ENCODE assay signal across 8 cellular contexts in the genomic region with DNA sequence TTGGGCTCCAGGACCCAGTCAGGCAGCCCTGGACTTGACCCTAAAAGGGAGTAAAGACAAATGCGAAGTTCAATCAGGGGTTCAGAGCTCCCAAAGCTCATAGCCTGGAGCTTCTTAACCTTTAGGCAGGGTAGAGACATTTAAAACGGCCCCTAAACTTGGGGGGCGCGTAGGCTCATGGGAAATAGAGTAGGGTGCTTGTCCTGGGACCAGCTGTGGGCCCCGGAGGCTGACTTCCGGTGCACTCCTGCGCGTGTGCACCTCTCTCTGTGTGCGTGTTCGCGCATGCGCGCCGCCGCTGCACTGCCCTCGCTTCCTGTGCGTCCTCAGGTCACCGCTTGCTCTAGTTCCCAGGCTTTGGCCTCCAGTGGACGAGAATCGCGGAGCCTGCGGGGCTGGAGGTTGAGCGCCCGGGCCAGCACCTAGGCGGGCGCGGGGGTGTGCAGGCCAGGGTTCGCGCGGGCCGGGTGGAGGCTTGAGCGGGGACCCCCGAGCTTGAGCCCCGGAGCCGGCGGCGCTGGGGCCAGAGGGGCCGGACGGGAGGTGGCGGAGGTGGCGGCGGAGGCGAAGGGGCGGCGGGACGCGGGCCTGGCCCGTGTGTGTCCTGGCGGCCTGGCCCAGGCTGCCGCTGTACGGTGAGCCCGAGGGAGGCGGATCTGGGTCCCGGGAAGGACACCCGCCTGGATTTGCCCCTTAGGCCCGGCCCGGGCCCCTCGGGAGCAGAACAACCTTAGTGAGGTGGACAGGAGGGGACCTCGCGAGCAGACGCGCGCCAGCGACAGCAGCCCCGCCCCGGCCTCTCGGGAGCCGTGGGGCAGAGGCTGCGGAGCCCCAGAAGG. TPM values are rescaled to one million over a fixed set of nuclear protein-coding genes. Genes with fewer than 3 reads are reported as not detected.
DNase-seq lines count a peak whose midpoint lies in the region; ATAC-seq and TF ChIP-seq lines count a peak whose summit lies in the region.

A gene (plus strand): TSS at position 303 of the 839 bp plus-strand sequence. CDS start 2,217 bp downstream, outside the sequence.

- peak within 1 kb of the TSS in 2 of 3 experiments; percentile 43 to 96; a peak in 4 of 7 replicates for H3K27ac Mint-ChIP-seq in H9
- H3K27ac Mint-ChIP-seq in stimulated activated naive CD8-positive, alpha-beta T cell treated with anti-CD3 and anti-CD28 coated beads, Interleukin-15, amount 100 ng/mL, for 72 hours = peak within 1 kb of the TSS; percentile 97 to 99

- peaks cover 29% of the 10 kb centered on the region for H3K27me3 Mint-ChIP-seq in H9 (ENCODE audit: low read depth)
- H3K27me3 Mint-ChIP-seq in stimulated activated naive CD8-positive, alpha-beta T cell treated with anti-CD3 and anti-CD28 coated beads, Interleukin-15, amount 100 ng/mL, for 72 hours = no peaks in the 10 kb centered on the region

- H3K9ac ChIP-seq in H9 (ENCODE audit: extremely low read depth, insufficient read length, low read length) (peak within 1 kb of the TSS; percentile 24), neural cell (ENCODE audit: low read length) (peak within 1 kb of the TSS; percentile 85)

- no peaks in the 10 kb centered on the region for H3K36me3 ChIP-seq in neural cell (ENCODE audit: insufficient read depth, low read length)

- no peak within 1 kb of the TSS for H4K5ac ChIP-seq in H9 (ENCODE audit: insufficient read length, low read depth, low read length)

- H3K79me2 ChIP-seq in H9 (ENCODE audit: insufficient read depth, low read length) (no peaks in the 10 kb centered on the region), neural cell (replicated peaks; ENCODE audit: insufficient read depth, low read length) (peaks cover 5% of the 10 kb centered on the region)

- H3K4me1 Mint-ChIP-seq in H9 = peaks cover 6 to 24% of the 10 kb centered on the region in 2 experiments
- peaks cover 41% of the 10 kb centered on the region for H3K4me1 Mint-ChIP-seq in stimulated activated naive CD8-positive, alpha-beta T cell treated with anti-CD3 and anti-CD28 coated beads, Interleukin-15, amount 100 ng/mL, for 72 hours

- no peaks in the 10 kb centered on the region; the same call in 1 of the 2 replicates for H3K4me1 ChIP-seq in H9 (ENCODE audit: insufficient read depth, low read length)

- H2AK5ac ChIP-seq in H9 (ENCODE audit: insufficient read length, low read length) = no peak within 1 kb of the TSS

- no peak for TF ChIP-seq EP300 in neural cell (conservative IDR thresholded peaks at IDR 0.05; ENCODE audit: poor library complexity, severe bottlenecking)

- no peak within 1 kb of the TSS for H3T11ph ChIP-seq in H9 (ENCODE audit: low read length)

- peaks cover 30 to 34% (median 31%) of the 10 kb centered on the region in 3 experiments for H3K36me3 Mint-ChIP-seq in H9 (ENCODE audit: insufficient read depth in 1 of 3, low read depth in 3 of 3)

- H4K20me1 ChIP-seq in H9 (ENCODE audit: control insufficient read depth, insufficient read depth, insufficient read length) = no peaks in the 10 kb centered on the region
- no peaks in the 10 kb centered on the region for H4K20me1 ChIP-seq in neural cell (ENCODE audit: insufficient read depth)

- H3K9me3 ChIP-seq in H9 (ENCODE audit: control insufficient read depth, low read depth, low read length) = no peaks in the 10 kb centered on the region
- H3K9me3 ChIP-seq in neural cell (ENCODE audit: low read length) = no peaks in the 10 kb centered on the region

- no peak within 1 kb of the TSS for H3K56ac ChIP-seq in H9 (ENCODE audit: insufficient read length, low read depth, low read length)

- H3K27me3 ChIP-seq in H9 (ENCODE audit: insufficient read depth, low read length) (no peaks in the 10 kb centered on the region), neural cell (ENCODE audit: insufficient read depth, low read depth, low read length) (no peaks in the 10 kb centered on the region)

- H3K4me2 ChIP-seq in H9 (ENCODE audit: insufficient read depth, insufficient read length, low read length) (peak within 1 kb of the TSS; percentile 46), neural cell (ENCODE audit: low read length) (peak within 1 kb of the TSS; percentile 76)

- no peak for TF ChIP-seq RAD21 in neural cell (conservative IDR thresholded peaks at IDR 0.05)

- no peak within 1 kb of the TSS for H3K18ac ChIP-seq in H9 (ENCODE audit: insufficient read length, low read depth, low read length)

- no peak within 1 kb of the TSS for H3K4ac ChIP-seq in H9 (ENCODE audit: low read depth, low read length)

- peak within 1 kb of the TSS; percentile 89 to 95 for H3K4me3 Mint-ChIP-seq in H9
- peak within 1 kb of the TSS; percentile 92 to 97 for H3K4me3 Mint-ChIP-seq in stimulated activated naive CD8-positive, alpha-beta T cell treated with anti-CD3 and anti-CD28 coated beads, Interleukin-15, amount 100 ng/mL, for 72 hours

- no peaks in the 10 kb centered on the region for H3F3A ChIP-seq in neural cell (ENCODE audit: insufficient read depth, low read length, poor library complexity, severe bottlenecking)

- H2AFZ ChIP-seq in H9 (ENCODE audit: low read length) (no peak within 1 kb of the TSS), neural cell (ENCODE audit: low read depth, low read length) (peak within 1 kb of the TSS; percentile 91)

- H2BK12ac ChIP-seq in H9 (ENCODE audit: insufficient read length, low read depth, low read length) = no peak within 1 kb of the TSS

- H2BK20ac ChIP-seq in H9 (ENCODE audit: low read depth, low read length, poor library complexity, severe bottlenecking) = no peak within 1 kb of the TSS

- no peaks in the 10 kb centered on the region for H3K9me2 ChIP-seq in neural cell (ENCODE audit: insufficient read depth, low read length)

- no peaks in the 10 kb centered on the region for H3K23me2 ChIP-seq in H9 (ENCODE audit: insufficient read length, low read depth, low read length, poor library complexity, severe bottlenecking)

- ATAC-seq in stimulated activated naive CD8-positive, alpha-beta T cell treated with anti-CD3 and anti-CD28 coated beads, Interleukin-15, amount 100 ng/mL, for 72 hours = peak; percentile 100

- H4K91ac ChIP-seq in H9 (ENCODE audit: insufficient read length, low read depth, low read length) = no peak within 1 kb of the TSS

- H4K8ac ChIP-seq in H9 (replicated peaks; ENCODE audit: insufficient read length, low read depth, low read length) = no peak within 1 kb of the TSS

- no peak within 1 kb of the TSS for H2BK120ac ChIP-seq in H9 (ENCODE audit: low read depth, low read length, poor library complexity, severe bottlenecking)

- H2BK5ac ChIP-seq in H9 (ENCODE audit: insufficient read length, low read length) = no peak within 1 kb of the TSS

- peaks cover 13 to 25% of the 10 kb centered on the region in 2 experiments for H3K9me3 Mint-ChIP-seq in H9
- H3K9me3 Mint-ChIP-seq in stimulated activated naive CD8-positive, alpha-beta T cell treated with anti-CD3 and anti-CD28 coated beads, Interleukin-15, amount 100 ng/mL, for 72 hours = peaks cover 8 to 25% of the 10 kb centered on the region in 2 donors

- no CpG with 5 or more reads among the region's 69 CpGs for whole genome bisulfite sequencing in H9 (ENCODE audit: extremely low coverage, insufficient read length, low lambda C conversion rate)

- in situ Hi-C loops in G401 (cut with HindIII; ENCODE audit: low sequenced_read_pairs) = no loop called here

- TF ChIP-seq CTCF in H9 (conservative IDR thresholded peaks at IDR 0.05) = no peak
- TF ChIP-seq CTCF in fibroblast of villous mesenchyme (IDR thresholded peaks at IDR 0.05; ENCODE audit: insufficient read depth, low read depth, low read length) = no peak
- peak; percentile 17 for TF ChIP-seq CTCF in neural cell (IDR thresholded peaks at IDR 0.05; ENCODE audit: poor library complexity, severe bottlenecking)

- peak; percentile 88 for DNase-seq in G401 (ENCODE audit: low spot score)
- DNase-seq in H9 = peak; percentile 99
- peak; percentile 95 for DNase-seq in M059J (ENCODE audit: low read depth)
- DNase-seq in SHP77 treated with DMSO at 0.1 percent for 48 hours (lab: John Stamatoyannopoulos, UW) = peak; percentile 95
- peak; percentile 95 for DNase-seq in activated effector memory CD4-positive, alpha-beta T cell treated with anti-CD3 and anti-CD28 coated beads, Interleukin-2, amount 50 U/mL, for 16 hours
- DNase-seq in fibroblast of villous mesenchyme (ENCODE audit: low read depth) = peak; percentile 96
- peak; percentile 90 to 95 for DNase-seq in stimulated activated naive CD8-positive, alpha-beta T cell treated with anti-CD3 and anti-CD28 coated beads, Interleukin-15, amount 100 ng/mL, for 72 hours

- 0 out of 2 replicates have a peak within 1 kb of the TSS, but pooled peaks have one; percentile 4 for H3K14ac ChIP-seq in H9 (ENCODE audit: insufficient read depth, low read length)

- H3K23ac ChIP-seq in H9 (ENCODE audit: insufficient read length, low read depth, low read length) = no peak within 1 kb of the TSS

- no peak within 1 kb of the TSS for H2BK15ac ChIP-seq in H9 (ENCODE audit: low read depth, low read length)

- H3K79me1 ChIP-seq in H9 (ENCODE audit: insufficient read depth, low read depth, low read length, poor library complexity, severe bottlenecking) = peaks cover 2% of the 10 kb centered on the region

- H3K27ac ChIP-seq in H9 (ENCODE audit: insufficient read length, low read depth, low read length) (no peak within 1 kb of the TSS), neural cell (ENCODE audit: low read length) (peak within 1 kb of the TSS; percentile 67)

- H3K4me3 ChIP-seq in fibroblast of villous mesenchyme (ENCODE audit: low read depth, low read length) = peak within 1 kb of the TSS; percentile 81
- peak within 1 kb of the TSS; percentile 78 for H3K4me3 ChIP-seq in neural cell (ENCODE audit: low read length)

RNA-seq across cellular contexts. Expression of the gene that starts here (rescaled TPM):
- 3.9 and 5.4 TPM in 2 replicates for total RNA-seq in G401 (2014; rRNA removed; shearing (Covaris generic))
- total RNA-seq in H9 (2021) (18.5 TPM in 2 replicates), fibroblast of villous mesenchyme (9.0 and 12.1 TPM in 2 replicates)
- 6.9 and 7.9 TPM in 2 replicates for total RNA-seq in M059J (2014; rRNA removed; shearing (Covaris generic))
- 12.0 and 12.9 TPM in 2 replicates for polyA plus RNA-seq in neural cell
- 31.7 and 38.7 TPM in 2 replicates for polyA minus RNA-seq in neural cell
